ENCODE assay signal across 30 cellular contexts in the genomic region with DNA sequence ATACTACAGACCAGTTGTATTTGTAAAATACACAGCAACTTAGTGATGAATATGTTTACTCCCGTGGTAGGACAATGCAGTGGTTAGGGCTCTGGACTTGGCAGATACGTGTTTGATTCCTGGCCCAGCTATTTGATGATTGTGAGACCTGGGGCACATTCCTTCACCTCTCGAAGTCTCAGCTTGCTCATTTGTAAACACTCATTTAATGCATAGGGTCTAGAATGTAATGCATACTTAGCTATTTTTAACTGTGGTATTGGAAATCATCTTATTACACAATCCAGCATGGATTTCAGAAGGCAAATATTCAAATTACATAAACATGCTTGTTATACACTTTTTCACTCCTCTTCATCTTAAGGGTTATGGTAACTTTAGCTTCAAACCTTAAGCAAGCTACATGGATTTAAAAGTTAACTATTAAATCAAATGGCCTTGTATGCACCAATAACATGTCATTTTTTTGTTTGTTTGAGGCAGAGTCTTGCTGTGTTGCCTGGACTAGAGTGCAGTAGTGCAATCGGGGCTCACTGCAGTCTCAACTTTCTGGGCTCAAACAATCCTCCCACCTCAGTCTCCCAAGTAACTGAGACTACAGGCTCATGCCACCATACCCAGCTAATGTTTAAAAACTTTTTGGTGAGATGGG. TPM values are rescaled to one million over a fixed set of nuclear protein-coding genes. Genes with fewer than 3 reads are reported as not detected.
DNase-seq lines count a peak whose midpoint lies in the region; ATAC-seq and TF ChIP-seq lines count a peak whose summit lies in the region.
"Had no signal": no experiment of that assay in that cellular context is flagged by ENCODE, and none has a peak within 500 bp of the region (broad histone marks: within the 10 kb centered on the region; RNA-seq: fewer than 3 reads in every experiment).

No MANE protein-coding gene starts in this region.

- POLR2A ChIA-PET in CD8-positive, alpha-beta T cell (lab: Charles Lee) = interaction anchor here (1.4 kb wide), 1 partner anchor 10 kb away, joined by 3 read pairs; no protein-coding TSS in a partner anchor

- no peak overlapping the region for H3K27ac Mint-ChIP-seq in CD8-positive, alpha-beta T cell
- H3K27ac Mint-ChIP-seq: activated naive CD8-positive, alpha-beta T cell; activated T-helper 2 cell treated with anti-CD3 and anti-CD28 coated beads, Interferon-gamma antibody, Interleukin-2, Interleukin-4, amounts not matched to agents 10 μg/mL and 5 μg/mL and 100 μg/mL, durations not matched to agents 14 hours and 24 hours and 36 hours; CD4-positive, alpha-beta memory T cell; WTC11 had no signal

- no peaks in the 10 kb centered on the region for H3K4me1 ChIP-seq in CD8-positive, alpha-beta T cell (ENCODE audit: insufficient read depth, low read length)
- H3K4me1 ChIP-seq: ascending aorta, psoas muscle, upper lobe of right lung had no signal

- DNase-seq in HS-5 (ENCODE audit: low read depth) = peak; percentile 34
- peak; percentile 11 for DNase-seq in astrocyte of the spinal cord (ENCODE audit: low read depth, low spot score)
- peak; percentile 34 for DNase-seq in fibroblast of the conjunctiva (ENCODE audit: low read depth)
- DNase-seq in skeletal muscle cell (ENCODE audit: low read depth) = peak; percentile 25
- DNase-seq in cortex of kidney (lab: John Stamatoyannopoulos, UW) = no peak
- no peak for DNase-seq in left ventricle myocardium superior
- DNase-seq in CD8-positive, alpha-beta T cell = no peak
- DNase-seq: activated CD8-positive, alpha-beta memory T cell treated with anti-CD3 and anti-CD28 coated beads, Interleukin-2, amount 50 U/mL, for 48 hours; AML-193; CD4-positive, alpha-beta memory T cell; effector CD8-positive, alpha-beta T cell; GF-D8; kidney; NCI-H1048; NCI-H187 treated with DMSO at 0.1 percent for 48 hours; NCI-H748 treated with DMSO at 0.1 percent for 48 hours; nucleus accumbens; OCI-M1; psoas muscle; SHP77 treated with DMSO at 0.1 percent for 48 hours; stimulated activated CD4-positive, alpha-beta T cell treated with anti-CD3 and anti-CD28 coated beads, Interleukin-1b, Interleukin-23, amount 100 ng/mL, for 48 hours; T-helper 9 cell; upper lobe of right lung had no signal

- in situ Hi-C loops in astrocyte of the spinal cord (cut with HindIII; ENCODE audit: low sequenced_read_pairs) = no loop called here

- H3K4me3 Mint-ChIP-seq in CD8-positive, alpha-beta T cell = no peak overlapping the region
- H3K4me3 Mint-ChIP-seq: activated naive CD8-positive, alpha-beta T cell; CD4-positive, alpha-beta memory T cell; WTC11 had no signal

- H3K36me3 Mint-ChIP-seq in CD8-positive, alpha-beta T cell = no peaks in the 10 kb centered on the region
- H3K36me3 Mint-ChIP-seq: activated naive CD8-positive, alpha-beta T cell; CD4-positive, alpha-beta memory T cell; WTC11 had no signal

- no peaks in the 10 kb centered on the region for H3K9me3 ChIP-seq in CD8-positive, alpha-beta T cell (ENCODE audit: low read length)
- H3K9me3 ChIP-seq: ascending aorta, psoas muscle, upper lobe of right lung had no signal

- no peak overlapping the region for H3K27ac ChIP-seq in CD8-positive, alpha-beta T cell (ENCODE audit: low read depth, low read length)
- H3K27ac ChIP-seq: ascending aorta, psoas muscle, upper lobe of right lung had no signal

- H3K4me3 ChIP-seq in astrocyte of the spinal cord (ENCODE audit: low read depth, low read length) (no peak overlapping the region), skeletal muscle cell (ENCODE audit: low read depth, low read length) (no peak overlapping the region)
- H3K4me3 ChIP-seq in CD8-positive, alpha-beta T cell (ENCODE audit: low read depth, low read length) = no peak overlapping the region
- H3K4me3 ChIP-seq: ascending aorta, psoas muscle, skin epidermis, upper lobe of right lung had no signal

- CTCF ChIA-PET in CD8-positive, alpha-beta T cell (lab: Charles Lee) = interaction anchor here (0.7 kb wide), 1 partner anchor 12 kb away, joined by 3 read pairs; no protein-coding TSS in a partner anchor

- H3K27me3 Mint-ChIP-seq in CD8-positive, alpha-beta T cell (ENCODE audit: low read depth) = peaks cover 6% of the 10 kb centered on the region

- H3K9me3 Mint-ChIP-seq in CD8-positive, alpha-beta T cell = no peaks in the 10 kb centered on the region
- H3K9me3 Mint-ChIP-seq: activated T-helper 2 cell treated with anti-CD3 and anti-CD28 coated beads, Interferon-gamma antibody, Interleukin-2, Interleukin-4, amounts not matched to agents 10 μg/mL and 5 μg/mL and 100 μg/mL, durations not matched to agents 14 hours and 24 hours and 36 hours; WTC11 had no signal

- intact Hi-C loops in left ventricle myocardium superior (cut with micrococcal nuclease) = no loop called here
- intact Hi-C loops in CD8-positive, alpha-beta T cell (cut with DNase I, micrococcal nuclease) = no loop called here

- no peaks in the 10 kb centered on the region for H3K36me3 ChIP-seq in CD8-positive, alpha-beta T cell (ENCODE audit: insufficient read depth, low read length)
- H3K36me3 ChIP-seq: ascending aorta, upper lobe of right lung had no signal

- TF ChIP-seq CTCF in astrocyte of the spinal cord (IDR thresholded peaks at IDR 0.05; ENCODE audit: low read depth, low read length) = no peak
- TF ChIP-seq CTCF in CD8-positive, alpha-beta T cell (IDR thresholded peaks at IDR 0.05) = no peak

- ATAC-seq in HG02938 (IDR thresholded peaks at IDR 0.05; ENCODE audit: unreplicated experiment) (no peak), left ventricle myocardium superior (no peak)
- no peak for ATAC-seq in CD8-positive, alpha-beta T cell
- ATAC-seq: psoas muscle, upper lobe of right lung, WTC11 had no signal

- H3K27me3 ChIP-seq in CD8-positive, alpha-beta T cell (ENCODE audit: insufficient read depth, low read length) = no peaks in the 10 kb centered on the region
- H3K27me3 ChIP-seq: ascending aorta, upper lobe of right lung had no signal

- no peaks in the 10 kb centered on the region for H3K4me1 Mint-ChIP-seq in CD8-positive, alpha-beta T cell (ENCODE audit: low read depth)
- H3K4me1 Mint-ChIP-seq: CD4-positive, alpha-beta memory T cell had no signal

RNA-seq across cellular contexts. Expression of gene VAT1L, which starts 52.4 kb away (rescaled TPM):
- total RNA-seq in left ventricle myocardium superior = 17.7 TPM
- not detected for total RNA-seq in CD8-positive, alpha-beta T cell
- total RNA-seq: activated T-helper 2 cell treated with anti-CD3 and anti-CD28 coated beads, Interferon-gamma antibody, Interleukin-2, Interleukin-4, amounts not matched to agents 10 μg/mL and 5 μg/mL and 100 μg/mL, durations not matched to agents 14 hours and 24 hours and 36 hours; CD4-positive, alpha-beta memory T cell; chondrocyte had no signal

Comparison
In these comparisons a context has a peak if more than half of its experiments do, and no peak if none do; other contexts are left out.
1. DNase-seq: peak in HS-5 (single experiment), astrocyte of the spinal cord (single experiment), fibroblast of the conjunctiva (single experiment) and skeletal muscle cell (single experiment); none in cortex of kidney (single experiment), left ventricle myocardium superior (single experiment) and CD8-positive, alpha-beta T cell (0 of 7).
2. RNA of gene VAT1L, which starts 52.4 kb away (total RNA-seq): 17.7 TPM in left ventricle myocardium superior (single experiment); not detected in CD8-positive, alpha-beta T cell; every median in the first group is over 10 times any median in the second.